ENCODE assay signal across 9 cellular contexts in the genomic region with DNA sequence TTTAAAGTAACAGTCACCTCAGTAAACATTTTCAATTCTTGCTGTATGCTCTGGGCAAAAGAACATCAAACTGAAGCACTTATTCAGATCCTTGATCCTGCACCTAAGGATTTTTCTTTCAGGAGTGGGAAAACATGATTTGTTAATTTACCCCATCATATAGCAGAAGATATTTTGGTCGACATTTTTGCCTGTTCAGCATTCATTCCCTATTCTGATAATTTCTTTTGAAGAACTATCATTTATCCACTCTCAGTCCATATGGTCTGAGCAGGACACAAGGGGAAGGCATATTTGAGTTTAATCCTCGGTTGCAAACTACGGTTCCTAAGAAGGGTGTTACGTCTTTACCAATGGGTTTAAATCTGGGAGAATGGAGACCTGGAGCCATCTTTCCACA. TPM values are rescaled to one million over a fixed set of nuclear protein-coding genes. Genes with fewer than 3 reads are reported as not detected.
DNase-seq lines count a peak whose midpoint lies in the region; ATAC-seq, FAIRE-seq and TF ChIP-seq lines count a peak whose summit lies in the region.
"Had no signal": no experiment of that assay in that cellular context is flagged by ENCODE, and none has a peak within 500 bp of the region (broad histone marks: within the 10 kb centered on the region; RNA-seq: fewer than 3 reads in every experiment).

No MANE protein-coding gene starts in this region.

- H3K27me3 ChIP-seq in HCT116 (ENCODE audit: insufficient read depth, low read length) (no peaks in the 10 kb centered on the region), GM12878 (replicated peaks in 1 of 2; ENCODE audit: control insufficient read depth in 2 of 2, insufficient read depth in 2 of 2, low read length in 1 of 2) (no peaks in the 10 kb centered on the region), mesendoderm (ENCODE audit: insufficient read depth, low read length, poor library complexity) (no peaks in the 10 kb centered on the region)

- H3K79me1 ChIP-seq in mesendoderm (ENCODE audit: low read length) = no peaks in the 10 kb centered on the region

- H2BK5ac ChIP-seq in mesendoderm (ENCODE audit: low read length) = no peak overlapping the region

- TF ChIP-seq CTCF in A549 (IDR thresholded peaks at IDR 0.05) (no peak), HCT116 (IDR thresholded peaks at IDR 0.05 in 2 of 3, conservative IDR thresholded peaks at IDR 0.05 in 1 of 3; ENCODE audit: borderline replicate concordance in 1 of 3, insufficient read depth in 1 of 3, low read depth in 2 of 3, low read length in 2 of 3) (no peak), GM12878 (IDR thresholded peaks at IDR 0.05 in 2 of 3, conservative IDR thresholded peaks at IDR 0.05 in 1 of 3; ENCODE audit: control insufficient read depth in 2 of 3, extremely low read depth in 1 of 3, insufficient read depth in 1 of 3, low read depth in 3 of 3, low read length in 3 of 3) (no peak)

- in situ Hi-C loops in GM12878 (cut with MboI) = loop anchor here (5.0 kb wide), 1 partner anchor 151 kb away; a partner anchor contains a TSS

- TF ChIP-seq EP300 in A549 (IDR thresholded peaks at IDR 0.05) = no peak
- TF ChIP-seq EP300 in GM12878 (IDR thresholded peaks at IDR 0.05; ENCODE audit: borderline replicate concordance in 1 of 2, control insufficient read depth in 1 of 2, low read depth in 2 of 2, low read length in 2 of 2) = no peak

- H3K18ac ChIP-seq in mesendoderm (ENCODE audit: low read length) = peak overlapping the region; percentile 68

- H4K5ac ChIP-seq in mesendoderm (ENCODE audit: low read length) = no peak overlapping the region

- no peak overlapping the region for H3K23ac ChIP-seq in mesendoderm (ENCODE audit: low read length)

- SMC1A ChIA-PET in GM12878 (lab: Charles Lee; ENCODE audit: uncharacterized antibody, unreplicated experiment) = no interaction called here

- BruUV-seq in HCT116 (replicated peaks; lab: Mats Ljungman, UMichigan) (no TSS peak), GM12878 (replicated peaks; lab: Mats Ljungman, UMichigan) (TSS peak; percentile 80)

- CTCF ChIA-PET in A549 (lab: Yijun Ruan, JAX) (no interaction called here), HCT116 (lab: Charles Lee) (no interaction called here), GM12878 (lab: Yijun Ruan, JAX) (no interaction called here)

- TF ChIP-seq POLR2A in A549 (IDR thresholded peaks at IDR 0.05; ENCODE audit: low read length) (no peak), HCT116 (IDR thresholded peaks at IDR 0.05; ENCODE audit: borderline replicate concordance, extremely low read depth, insufficient read depth, insufficient read length) (no peak), GM12878 (IDR thresholded peaks at IDR 0.05; ENCODE audit: low read depth, low read length) (no peak)

- H3K9ac ChIP-seq in HCT116 (ENCODE audit: low read length) (peak overlapping the region; percentile 85), GM12878 (ENCODE audit: control insufficient read depth, insufficient read depth, low read length) (peak overlapping the region; percentile 8; the same call in 1 of the 2 replicates), mesendoderm (ENCODE audit: low read length) (no peak overlapping the region)

- intact Hi-C loops in HCT116 (cut with micrococcal nuclease) = loop anchor here (5.0 to 10.0 kb wide), 4 partner anchors 87 to 201 kb away; a partner anchor contains a TSS
- intact Hi-C loops in GM12878 (cut with micrococcal nuclease; ENCODE audit: unreplicated experiment) = loop anchor here (2.0 to 10.0 kb wide), 3 partner anchors 101 to 887 kb away; a partner anchor contains a TSS

- H4K20me1 ChIP-seq in HCT116 (ENCODE audit: insufficient read depth) = no peaks in the 10 kb centered on the region
- no peaks in the 10 kb centered on the region for H4K20me1 ChIP-seq in GM12878 (ENCODE audit: control insufficient read depth, insufficient read depth)

- DNase-seq in A549 (ENCODE audit: low read depth in 1 of 2, low spot score in 1 of 2) (no peak), HCT116 (ENCODE audit: low read depth, low spot score) (no peak), GM12878 (ENCODE audit: low read depth, low spot score) (no peak), mesendoderm (no peak), NOMO-1 treated with DMSO at 0.1 percent for 48 hours (lab: John Stamatoyannopoulos, UW; ENCODE audit: unreplicated experiment) (no peak), NCI-H1417 treated with DMSO at 0.1 percent for 48 hours (lab: John Stamatoyannopoulos, UW) (no peak), H4 (ENCODE audit: low spot score) (no peak)
- no peak for DNase-seq in stimulated activated naive CD4-positive, alpha-beta T cell (lab: John Stamatoyannopoulos, UW)

- H3K4me3 ChIP-seq in A549 (peak overlapping the region; percentile 82), HCT116 (replicated peaks in 1 of 2; ENCODE audit: low read depth in 1 of 2, low read length in 2 of 2) (peak overlapping the region; percentile 73 to 80), GM12878 (peak overlapping the region; percentile 80; the same call in 1 of the 2 replicates), mesendoderm (ENCODE audit: low read length) (no peak overlapping the region)

- RAD21 ChIA-PET in HCT116 (lab: Charles Lee; ENCODE audit: low non-redundant PET in 1 of 2, low total read pairs in 2 of 2, uncharacterized antibody in 2 of 2, unreplicated experiment in 2 of 2) = no interaction called here
- RAD21 ChIA-PET in GM12878 (lab: Charles Lee; ENCODE audit: unreplicated experiment) = no interaction called here

- 81% methylated on average over 4 of the region's 4 CpGs for WGBS in A549 (ENCODE audit: missing lambda C conversion rate)
- WGBS in GM12878 (ENCODE audit: insufficient coverage, insufficient replicate concordance, low lambda C conversion rate, missing lambda C conversion rate) = 88% methylated on average over 4 of the region's 4 CpGs
- no CpG with 5 or more reads among the region's 4 CpGs for WGBS in mesendoderm (ENCODE audit: extremely low coverage, insufficient coverage, low lambda C conversion rate)

- H2BK15ac ChIP-seq in mesendoderm (replicated peaks; ENCODE audit: low read depth) = no peak overlapping the region

- ATAC-seq in A549 (no peak), HCT116 (no peak), GM12878 (no peak)

- H3K4ac ChIP-seq in mesendoderm (ENCODE audit: low read depth, low read length) = no peak overlapping the region

- peaks cover 38% of the 10 kb centered on the region for H3K79me2 ChIP-seq in HCT116 (ENCODE audit: insufficient read depth, low read length)
- H3K79me2 ChIP-seq in GM12878 (ENCODE audit: control insufficient read depth, insufficient read depth, low read length) = peaks cover 29% of the 10 kb centered on the region
- peaks cover 10% of the 10 kb centered on the region for H3K79me2 ChIP-seq in mesendoderm (ENCODE audit: control insufficient read depth, insufficient read depth, low read length)

- H3K9me3 ChIP-seq in A549 (no peaks in the 10 kb centered on the region), HCT116 (ENCODE audit: control insufficient read depth in 1 of 2, insufficient read depth in 1 of 2, low read depth in 1 of 2, low read length in 2 of 2) (no peaks in the 10 kb centered on the region), GM12878 (replicated peaks; ENCODE audit: control insufficient read depth, insufficient read depth, low read length) (no peaks in the 10 kb centered on the region)

- H3K56ac ChIP-seq in mesendoderm (ENCODE audit: low read length) = peak overlapping the region; percentile 11

- H2AFZ ChIP-seq in HCT116 (ENCODE audit: low read depth, low read length, poor library complexity, severe bottlenecking) (no peak overlapping the region), GM12878 (ENCODE audit: control insufficient read depth, low read depth, low read length) (no peak overlapping the region)

- FAIRE-seq in A549 (lab: Jason Lieb, UNC) (no peak), GM12878 (lab: Jason Lieb, UNC) (no peak)
- FAIRE-seq: G401.6 had no signal

- H2BK120ac ChIP-seq in mesendoderm (ENCODE audit: low read depth, low read length) = no peak overlapping the region

- H4K8ac ChIP-seq in mesendoderm (ENCODE audit: low read depth, low read length) = no peak overlapping the region

- POLR2A ChIA-PET in A549 (lab: Yijun Ruan, JAX) (no interaction called here), HCT116 (lab: Charles Lee) (no interaction called here), GM12878 (lab: Charles Lee) (no interaction called here)

- no peak overlapping the region for H2AK5ac ChIP-seq in mesendoderm (ENCODE audit: low read length)

- H3K36me3 ChIP-seq in HCT116 (ENCODE audit: control insufficient read depth in 1 of 2, insufficient read depth in 2 of 2, low read length in 2 of 2) = no peaks in the 10 kb centered on the region
- no peaks in the 10 kb centered on the region for H3K36me3 ChIP-seq in GM12878 (ENCODE audit: control insufficient read depth in 2 of 2, insufficient read depth in 2 of 2, low read length in 1 of 2)
- no peaks in the 10 kb centered on the region for H3K36me3 ChIP-seq in mesendoderm (ENCODE audit: control insufficient read depth, insufficient read depth, low read length)

- no peaks in the 10 kb centered on the region for H3K9me2 ChIP-seq in HCT116 (ENCODE audit: insufficient read depth)

- H3K27ac ChIP-seq in A549 = peak overlapping the region; percentile 92 to 100
- H3K27ac ChIP-seq in HCT116 (ENCODE audit: low read depth, low read length) = peak overlapping the region; percentile 100
- H3K27ac ChIP-seq in GM12878 (ENCODE audit: control insufficient read depth, insufficient read depth) = no peak overlapping the region
- H3K27ac ChIP-seq in mesendoderm (ENCODE audit: low read depth, low read length) = no peak overlapping the region

- H3K4me1 ChIP-seq in A549 = peaks cover 23% of the 10 kb centered on the region
- peaks cover 57 to 68% of the 10 kb centered on the region in 2 experiments for H3K4me1 ChIP-seq in HCT116 (ENCODE audit: control insufficient read depth in 1 of 2, insufficient read depth in 2 of 2, low read length in 2 of 2)
- H3K4me1 ChIP-seq in GM12878 (ENCODE audit: control insufficient read depth, insufficient read depth, low read length) = no peaks in the 10 kb centered on the region
- H3K4me1 ChIP-seq in mesendoderm (ENCODE audit: control insufficient read depth, low read depth, low read length) = peaks cover 9% of the 10 kb centered on the region

- TF ChIP-seq RAD21 in A549 (conservative IDR thresholded peaks at IDR 0.05 in 1 of 2, IDR thresholded peaks at IDR 0.05 in 1 of 2) = no peak
- TF ChIP-seq RAD21 in HCT116 (IDR thresholded peaks at IDR 0.05; ENCODE audit: low read depth) = no peak
- no peak for TF ChIP-seq RAD21 in GM12878 (IDR thresholded peaks at IDR 0.05; ENCODE audit: insufficient read depth, low read depth, low read length)

- H3K4me2 ChIP-seq in A549 (peak overlapping the region; percentile 80), HCT116 (ENCODE audit: low read length) (peak overlapping the region; percentile 91), GM12878 (ENCODE audit: control insufficient read depth, insufficient read depth) (peak overlapping the region; percentile 80), mesendoderm (ENCODE audit: low read length) (no peak overlapping the region)

RNA-seq across cellular contexts. Expression of a gene that starts 1.2 kb away (rescaled TPM):
- polyA plus RNA-seq in A549 (2011; rRNA removed) = 12.6 and 14.2 TPM in 2 replicates
- polyA plus RNA-seq in A549 (2012; cell fraction: cytosol; rRNA removed) = 1.9 and 3.0 TPM in 2 replicates
- 2.1 and 2.3 TPM in 2 replicates for polyA plus RNA-seq in A549 (2012; cell fraction: nucleus; rRNA removed)
- 6.6 to 8.0 TPM (median 7.8 TPM) in 3 replicates for polyA plus RNA-seq in A549 (2017; fragmentation: RNase III; extraction: RNeasy Plus Mini Kit Qiagen cat#74134 plus additional on column Dnase treatment)
- polyA minus RNA-seq in A549 (2011; rRNA and poly(A)+ RNA removed) = 23.9 and 30.1 TPM in 2 replicates
- total RNA-seq in HCT116 (2021; ENCODE audit: unreplicated experiment) = 38.7 TPM
- 12.6 and 14.3 TPM in 2 replicates for polyA plus RNA-seq in HCT116 (2012)
- total RNA-seq in GM12878 (2013; cell fraction: nucleolus; rRNA removed) = 43.0 and 43.8 TPM in 2 replicates
- 10.6 and 11.6 TPM in 2 replicates for total RNA-seq in GM12878 (2014; rRNA removed)
- total RNA-seq in GM12878 (2014; rRNA removed; fragmentation: Illumina TruSeq; extraction: Trizol) = 9.1 and 11.5 TPM in 2 replicates
- 8.0 and 10.4 TPM in 2 replicates for total RNA-seq in GM12878 (2021)
- 1.9 TPM for polyA plus RNA-seq in GM12878 (2011; ENCODE audit: low read depth)
- 10.3 and 11.7 TPM in 2 replicates for polyA plus RNA-seq in GM12878 (2011; rRNA removed)
- polyA plus RNA-seq in GM12878 (2011; cell fraction: cytosol; rRNA removed) = 4.2 and 6.6 TPM in 2 replicates
- polyA plus RNA-seq in GM12878 (2011; cell fraction: nucleus; rRNA removed) = 15.6 and 16.1 TPM in 2 replicates
- polyA plus RNA-seq in GM12878 (2012) = 3.9 and 4.2 TPM in 2 replicates
- polyA plus RNA-seq in GM12878 (2014; fragmentation: Illumina TruSeq; extraction: Trizol) = 7.3 and 10.3 TPM in 2 replicates
- polyA plus RNA-seq in GM12878 (2014; fragmentation: Nextera tagmentation; extraction: Ambion mirVana) = 1 to 10 TPM; 2.8 to 3.5 TPM
- polyA plus RNA-seq in GM12878 (2014; rRNA removed) = 5.5 and 6.0 TPM in 2 replicates
- polyA plus RNA-seq in GM12878 (2016; fragmentation: Nextera tagmentation; extraction: Ambion mirVana) = 10 to 100 TPM; 10.5 to 11.7 TPM
- polyA minus RNA-seq in GM12878 (2011; rRNA and poly(A)+ RNA removed) = 29.8 and 31.7 TPM in 2 replicates
- polyA minus RNA-seq in GM12878 (2011; cell fraction: cytosol; rRNA and poly(A)+ RNA removed) = 6.1 and 7.2 TPM in 2 replicates
- polyA minus RNA-seq in GM12878 (2011; cell fraction: nucleus; rRNA and poly(A)+ RNA removed) = 27.9 and 36.9 TPM in 2 replicates
- 10.2 TPM for polyA plus RNA-seq in mesendoderm (2013, experiment 1 of 2)
- 9.6 TPM for polyA plus RNA-seq in mesendoderm (2013, experiment 2 of 2)
- total RNA-seq in H4 (2014; rRNA removed; shearing (Covaris generic)) = 12.3 and 19.5 TPM in 2 replicates

RNA-seq across cellular contexts. Expression of a gene that starts 44.1 kb away (rescaled TPM):
- polyA plus RNA-seq in A549 (2011; rRNA removed) = not detected in 2 replicates
- polyA plus RNA-seq in A549 (2012; cell fraction: cytosol; rRNA removed) = not detected in 2 replicates
- polyA plus RNA-seq in A549 (2012; cell fraction: nucleus; rRNA removed) = not detected in 2 replicates
- polyA plus RNA-seq in A549 (2017; fragmentation: RNase III; extraction: RNeasy Plus Mini Kit Qiagen cat#74134 plus additional on column Dnase treatment) = not detected in 3 replicates
- polyA minus RNA-seq in A549 (2011; rRNA and poly(A)+ RNA removed) = not detected in 2 replicates
- total RNA-seq in HCT116 (2021; ENCODE audit: unreplicated experiment) = 0.47 TPM
- 0.09 TPM in 1 of 2 replicates, not detected in the other for polyA plus RNA-seq in HCT116 (2012)
- total RNA-seq in GM12878 (2013; cell fraction: nucleolus; rRNA removed) = not detected in 2 replicates
- total RNA-seq in GM12878 (2014; rRNA removed) = not detected in 2 replicates
- total RNA-seq in GM12878 (2014; rRNA removed; fragmentation: Illumina TruSeq; extraction: Trizol) = not detected in 2 replicates
- total RNA-seq in GM12878 (2021) = not detected in 2 replicates
- polyA plus RNA-seq in GM12878 (2011; ENCODE audit: low read depth) = not detected
- polyA plus RNA-seq in GM12878 (2011; rRNA removed) = not detected in 2 replicates
- polyA plus RNA-seq in GM12878 (2011; cell fraction: cytosol; rRNA removed) = not detected in 2 replicates
- polyA plus RNA-seq in GM12878 (2011; cell fraction: nucleus; rRNA removed) = not detected in 2 replicates
- polyA plus RNA-seq in GM12878 (2012) = not detected in 2 replicates
- polyA plus RNA-seq in GM12878 (2014; fragmentation: Illumina TruSeq; extraction: Trizol) = not detected in 2 replicates
- not detected for polyA plus RNA-seq in GM12878 (2014; fragmentation: Nextera tagmentation; extraction: Ambion mirVana)
- not detected in 2 replicates for polyA plus RNA-seq in GM12878 (2014; rRNA removed)
- polyA plus RNA-seq in GM12878 (2016; fragmentation: Nextera tagmentation; extraction: Ambion mirVana) = not detected
- polyA minus RNA-seq in GM12878 (2011; rRNA and poly(A)+ RNA removed) = not detected in 2 replicates
- not detected in 2 replicates for polyA minus RNA-seq in GM12878 (2011; cell fraction: cytosol; rRNA and poly(A)+ RNA removed)
- polyA minus RNA-seq in GM12878 (2011; cell fraction: nucleus; rRNA and poly(A)+ RNA removed) = not detected in 2 replicates
- 0.14 TPM for polyA plus RNA-seq in mesendoderm (2013, experiment 1 of 2)
- 0.04 TPM for polyA plus RNA-seq in mesendoderm (2013, experiment 2 of 2)
- not detected in 2 replicates for total RNA-seq in H4 (2014; rRNA removed; shearing (Covaris generic))

Comparison
In these comparisons a context has a peak if more than half of its experiments do, and no peak if none do; other contexts are left out.
1. H3K27ac ChIP-seq: peak in A549 (2 of 2) and HCT116 (single experiment); none in GM12878 (single experiment) and mesendoderm (single experiment).